In genomic region chr2:159904127-159904564, GRCh38 we compare ENCODE assay signal across 8 cellular contexts. TPM values are rescaled to one million over a fixed set of nuclear protein-coding genes. Genes with fewer than 3 reads are reported as not detected.
DNase-seq lines count a peak whose midpoint lies in the region; ATAC-seq lines count a peak whose summit lies in the region.

No MANE protein-coding gene starts in this region.

- H3K27ac ChIP-seq in SJCRH30 = no peak overlapping the region

- H3K36me3 ChIP-seq in ES-I3 (ENCODE audit: insufficient read depth, low read length) = no peaks in the 10 kb centered on the region
- H3K36me3 ChIP-seq in iPS-15b (ENCODE audit: control insufficient read depth, insufficient read depth, low read length) = no peaks in the 10 kb centered on the region
- no peaks in the 10 kb centered on the region for H3K36me3 ChIP-seq in SJCRH30

- no peaks in the 10 kb centered on the region for H3K4me1 ChIP-seq in ES-I3 (ENCODE audit: insufficient read depth, low read length)
- H3K4me1 ChIP-seq in iPS-15b (ENCODE audit: control insufficient read depth, insufficient read depth, low read length) = no peaks in the 10 kb centered on the region
- no peaks in the 10 kb centered on the region for H3K4me1 ChIP-seq in SJCRH30

- H3K9ac ChIP-seq in ES-I3 (ENCODE audit: low read depth, low read length) (peak overlapping the region; percentile 83), iPS-15b (ENCODE audit: low read depth, low read length) (peak overlapping the region; percentile 50)

- ATAC-seq in GM21576 (IDR thresholded peaks at IDR 0.05; ENCODE audit: unreplicated experiment) = peak; percentile 32

- DNase-seq in M059J (ENCODE audit: low read depth) (peak; percentile 39), SJCRH30 (no peak), cerebellar cortex (ENCODE audit: low spot score) (no peak)
- DNase-seq in activated naive CD4-positive, alpha-beta T cell treated with Interleukin-2 at 50 U/mL for 16 hours = peak; percentile 68
- DNase-seq in stimulated activated CD4-positive, alpha-beta T cell treated with anti-CD3 and anti-CD28 coated beads, Interleukin-4, amount 100 ng/mL, for 1 hour = peak; percentile 46

- H3K9me3 ChIP-seq in ES-I3 (ENCODE audit: control insufficient read depth, insufficient read depth, low read length) (no peaks in the 10 kb centered on the region), iPS-15b (ENCODE audit: control insufficient read depth, insufficient read depth, low read length) (no peaks in the 10 kb centered on the region), SJCRH30 (replicated peaks) (no peaks in the 10 kb centered on the region)

- H3K27me3 ChIP-seq in iPS-15b (ENCODE audit: control insufficient read depth, insufficient read depth, low read length) = peaks cover 33% of the 10 kb centered on the region
- H3K27me3 ChIP-seq in SJCRH30 = no peaks in the 10 kb centered on the region

- H3K4me3 ChIP-seq in iPS-15b (ENCODE audit: low read depth, low read length) (peak overlapping the region; percentile 62), SJCRH30 (no peak overlapping the region)

RNA-seq across cellular contexts. Expression of gene LY75, which starts 0.4 kb away (rescaled TPM):
- total RNA-seq in M059J (2014; rRNA removed; shearing (Covaris generic)) = 0.34 and 2.1 TPM in 2 replicates
- total RNA-seq in SJCRH30 (2014; rRNA removed; shearing (Covaris generic)) = not detected in 2 replicates

Comparison
In these comparisons a context has a peak if more than half of its experiments do, and no peak if none do; other contexts are left out.
1. DNase-seq: peak in M059J (single experiment), activated naive CD4-positive, alpha-beta T cell treated with Interleukin-2 at 50 U/mL for 16 hours (single experiment) and stimulated activated CD4-positive, alpha-beta T cell treated with anti-CD3 and anti-CD28 coated beads, Interleukin-4, amount 100 ng/mL, for 1 hour (single experiment); none in SJCRH30 (0 of 2) and cerebellar cortex (single experiment).